In the genomic region with DNA sequence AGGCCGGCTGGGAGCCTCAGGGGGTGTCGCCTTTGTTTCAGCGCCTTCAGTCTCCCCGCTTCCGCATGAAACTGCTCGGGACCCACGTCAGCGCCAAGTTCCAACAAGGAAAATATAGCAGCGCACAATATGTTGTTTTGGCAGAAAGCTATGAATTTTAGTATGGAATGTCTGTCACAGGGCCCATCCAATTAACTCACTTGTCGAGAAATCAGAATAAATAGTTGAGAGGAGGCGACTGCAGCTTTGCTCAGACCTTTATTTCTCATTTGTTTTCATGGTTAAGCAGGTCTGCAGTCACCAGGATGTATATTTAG, we compare ENCODE assay signal across 21 cellular contexts. TPM values are rescaled to one million over a fixed set of nuclear protein-coding genes. Genes with fewer than 3 reads are reported as not detected.
DNase-seq lines count a peak whose midpoint lies in the region; ATAC-seq and TF ChIP-seq lines count a peak whose summit lies in the region.
"Had no signal": no experiment of that assay in that cellular context is flagged by ENCODE, and none has a peak within 500 bp of the region (broad histone marks: within the 10 kb centered on the region; RNA-seq: fewer than 3 reads in every experiment).

No MANE protein-coding gene starts in this region.

- H3K27ac ChIP-seq in brain microvascular endothelial cell (peak overlapping the region; percentile 97), suprapubic skin (peak overlapping the region; percentile 79)
- H3K27ac ChIP-seq: KMS-11, upper lobe of left lung had no signal

- H3K27ac Mint-ChIP-seq in HFFc6 = peak overlapping the region; percentile 95
- H3K27ac Mint-ChIP-seq: activated B cell treated with CpG ODN at 0.5 μM for 24 hours; activated T-helper 1 cell treated with anti-CD3 and anti-CD28 coated beads, Interleukin-12 subunit alpha, Interleukin-12 subunit beta, Interleukin-2, Interleukin-4 antibody, amounts not matched to agents 30 ng/mL and 10 ng/mL and 1 ng/mL, durations not matched to agents 14 hours and 24 hours and 36 hours; CD8-positive, alpha-beta memory T cell; effector memory CD8-positive, alpha-beta T cell; stimulated activated effector memory CD8-positive, alpha-beta T cell treated with anti-CD3 and anti-CD28 coated beads, Interleukin-12 subunit alpha, Interleukin-12 subunit beta, amount 100 ng/mL, for 72 hours had no signal

- no peak for ATAC-seq in HG02759 (IDR thresholded peaks at IDR 0.05; ENCODE audit: unreplicated experiment)
- ATAC-seq: effector memory CD8-positive, alpha-beta T cell; PC-3; stimulated activated effector memory CD8-positive, alpha-beta T cell treated with anti-CD3 and anti-CD28 coated beads, Interleukin-12 subunit alpha, Interleukin-12 subunit beta, amount 100 ng/mL, for 72 hours had no signal

- peaks cover 50% of the 10 kb centered on the region for H3K4me1 ChIP-seq in suprapubic skin

- no peaks in the 10 kb centered on the region for H3K27me3 ChIP-seq in brain microvascular endothelial cell (replicated peaks)
- no peaks in the 10 kb centered on the region for H3K27me3 ChIP-seq in suprapubic skin
- H3K27me3 ChIP-seq: upper lobe of left lung had no signal

- no peak for TF ChIP-seq POLR2A in suprapubic skin (IDR thresholded peaks at IDR 0.05)

- 67% methylated on average over 11 of the region's 11 CpGs for WGBS in suprapubic skin

- H3K9me3 Mint-ChIP-seq in HFFc6 = no peaks in the 10 kb centered on the region
- H3K9me3 Mint-ChIP-seq: activated B cell treated with CpG ODN at 0.5 μM for 24 hours; activated T-helper 1 cell treated with anti-CD3 and anti-CD28 coated beads, Interleukin-12 subunit alpha, Interleukin-12 subunit beta, Interleukin-2, Interleukin-4 antibody, amounts not matched to agents 30 ng/mL and 10 ng/mL and 1 ng/mL, durations not matched to agents 14 hours and 24 hours and 36 hours; CD8-positive, alpha-beta memory T cell; effector memory CD8-positive, alpha-beta T cell; stimulated activated effector memory CD8-positive, alpha-beta T cell treated with anti-CD3 and anti-CD28 coated beads, Interleukin-12 subunit alpha, Interleukin-12 subunit beta, amount 100 ng/mL, for 72 hours had no signal

- DNase-seq in HFFc6 (no peak), brain microvascular endothelial cell (no peak), inferior parietal cortex (ENCODE audit: extremely low spot score) (peak; percentile 50), suprapubic skin (ENCODE audit: low spot score in 2 of 2) (no peak), NCI-H1436 (lab: John Stamatoyannopoulos, UW) (no peak), T-helper 2 cell (no peak)
- no peak for DNase-seq in activated CD4-positive, alpha-beta T cell treated with anti-CD3 and anti-CD28 coated beads for 1 hour
- DNase-seq: activated B cell treated with CpG ODN at 0.5 μM for 24 hours; CD8-positive, alpha-beta memory T cell; central memory CD4-positive, alpha-beta T cell; DMS79; effector memory CD8-positive, alpha-beta T cell; NCI-H1105; PC-3; stimulated activated CD4-positive, alpha-beta T cell treated with anti-CD3 and anti-CD28 coated beads, Interleukin-15, amount 100 ng/mL, for 24 hours had no signal

- no peak overlapping the region for H3K4me3 Mint-ChIP-seq in HFFc6
- H3K4me3 Mint-ChIP-seq: activated B cell treated with CpG ODN at 0.5 μM for 24 hours; activated T-helper 1 cell treated with anti-CD3 and anti-CD28 coated beads, Interleukin-12 subunit alpha, Interleukin-12 subunit beta, Interleukin-2, Interleukin-4 antibody, amounts not matched to agents 30 ng/mL and 10 ng/mL and 1 ng/mL, durations not matched to agents 14 hours and 24 hours and 36 hours; CD8-positive, alpha-beta memory T cell; effector memory CD8-positive, alpha-beta T cell; stimulated activated effector memory CD8-positive, alpha-beta T cell treated with anti-CD3 and anti-CD28 coated beads, Interleukin-12 subunit alpha, Interleukin-12 subunit beta, amount 100 ng/mL, for 72 hours had no signal

- H3K36me3 Mint-ChIP-seq in HFFc6 (ENCODE audit: low read depth) = peaks cover 5% of the 10 kb centered on the region
- H3K36me3 Mint-ChIP-seq: CD8-positive, alpha-beta memory T cell; stimulated activated effector memory CD8-positive, alpha-beta T cell treated with anti-CD3 and anti-CD28 coated beads, Interleukin-12 subunit alpha, Interleukin-12 subunit beta, amount 100 ng/mL, for 72 hours had no signal

- no peak for TF ChIP-seq CTCF in HFFc6 (IDR thresholded peaks at IDR 0.05)
- TF ChIP-seq CTCF in brain microvascular endothelial cell (IDR thresholded peaks at IDR 0.05; ENCODE audit: low read depth, low read length, missing control alignments) = no peak
- no peak for TF ChIP-seq CTCF in suprapubic skin (IDR thresholded peaks at IDR 0.05)

- H3K4me3 ChIP-seq in brain microvascular endothelial cell (ENCODE audit: low read depth, low read length) (no peak overlapping the region), suprapubic skin (no peak overlapping the region)
- H3K4me3 ChIP-seq: upper lobe of left lung had no signal

- TF ChIP-seq EP300 in suprapubic skin (IDR thresholded peaks at IDR 0.05) = no peak

- in situ Hi-C loops in brain microvascular endothelial cell (cut with HindIII; ENCODE audit: low pct_ligation_motif_present, low sequenced_read_pairs) = no loop called here

- H3K36me3 ChIP-seq in brain microvascular endothelial cell (replicated peaks) (no peaks in the 10 kb centered on the region), suprapubic skin (no peaks in the 10 kb centered on the region)
- H3K36me3 ChIP-seq: upper lobe of left lung had no signal

- H3K9me3 ChIP-seq in suprapubic skin = no peaks in the 10 kb centered on the region
- H3K9me3 ChIP-seq: upper lobe of left lung had no signal

- H3K4me1 Mint-ChIP-seq in HFFc6 (ENCODE audit: low read depth) = peaks cover 78% of the 10 kb centered on the region
- H3K4me1 Mint-ChIP-seq: CD8-positive, alpha-beta memory T cell had no signal

- H3K27me3 Mint-ChIP-seq in HFFc6 (ENCODE audit: insufficient read depth) = no peaks in the 10 kb centered on the region; the same call in 1 of the 2 replicates

RNA-seq across cellular contexts. Expression of gene MEDAG, which starts 34.4 kb away (rescaled TPM):
- under 1 TPM in 3 of 6 experiments, not detected in 3; 0.11 to 0.40 (median 0.33) TPM for total RNA-seq in HFFc6 (2021; fragmentation: NEBNext Ultra II Directional; extraction: Animal tissue kit (Norgen Biotek cat#: 25700))
- 10 to 100 TPM; 10.3 to 15.9 (median 14.8) TPM for total RNA-seq in suprapubic skin
- total RNA-seq: activated B cell treated with CpG ODN at 0.5 μM for 24 hours; activated T-helper 1 cell treated with anti-CD3 and anti-CD28 coated beads, Interleukin-12 subunit alpha, Interleukin-12 subunit beta, Interleukin-2, Interleukin-4 antibody, amounts not matched to agents 30 ng/mL and 10 ng/mL and 1 ng/mL, durations not matched to agents 14 hours and 24 hours and 36 hours; CD8-positive, alpha-beta memory T cell; PC-3; T-helper 2 cell treated with Interferon-gamma antibody and Interleukin-4, amounts not matched to agents 100 ng/mL and 5 ng/mL, for 36 hours had no signal

Comparison
In these comparisons a context has a peak if more than half of its experiments do, and no peak if none do; other contexts are left out.
1. RNA of gene MEDAG, which starts 34.4 kb away (total RNA-seq): 10.3 to 15.9 TPM in suprapubic skin; 0.11 to 0.40 TPM in HFFc6; every median in the first group is over 4 times any median in the second.